Comparison of ENCODE assay signal across 12 cellular contexts in the genomic region with DNA sequence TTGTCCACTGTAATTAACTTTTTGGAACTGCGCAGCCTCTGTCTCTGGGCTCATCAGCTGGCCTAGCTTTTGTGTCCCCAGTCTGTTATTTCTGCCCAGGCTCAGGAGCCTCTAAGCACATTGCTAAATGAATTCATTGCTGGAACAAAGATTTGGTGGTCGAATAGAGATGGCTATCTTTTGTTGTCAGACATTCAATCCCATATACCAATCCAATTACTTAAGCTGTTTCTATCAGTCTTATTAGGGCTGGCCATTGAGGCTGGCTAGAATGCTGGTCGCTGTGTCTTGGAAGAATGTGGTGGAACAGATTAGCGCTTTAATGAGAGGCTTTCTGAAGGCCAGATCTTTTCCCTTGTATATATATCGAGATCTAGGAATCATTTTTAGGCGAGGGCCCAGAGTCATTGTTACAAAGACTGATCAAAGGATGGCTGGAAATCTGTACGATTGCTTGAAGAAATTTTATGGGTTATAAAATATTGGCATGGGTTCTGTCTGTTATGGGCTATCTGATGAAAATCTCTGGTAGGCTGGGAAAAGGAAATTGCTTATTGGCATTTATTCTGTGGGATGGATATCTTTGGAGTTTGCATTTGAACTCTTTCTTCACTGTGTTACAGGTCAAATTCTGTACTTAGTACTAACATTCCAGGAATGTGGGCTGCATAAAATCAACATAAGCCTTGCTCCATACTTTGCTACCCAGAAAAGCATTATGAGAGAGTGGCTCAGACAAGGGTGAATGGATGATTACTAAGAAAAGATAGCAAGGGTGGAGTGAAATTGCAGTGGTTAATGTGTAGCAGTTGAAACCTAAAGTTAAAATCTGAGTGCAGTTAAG. TPM values are rescaled to one million over a fixed set of nuclear protein-coding genes. Genes with fewer than 3 reads are reported as not detected.
DNase-seq lines count a peak whose midpoint lies in the region; ATAC-seq and TF ChIP-seq lines count a peak whose summit lies in the region.
"Had no signal": no experiment of that assay in that cellular context is flagged by ENCODE, and none has a peak within 500 bp of the region (broad histone marks: within the 10 kb centered on the region; RNA-seq: fewer than 3 reads in every experiment).

No MANE protein-coding gene starts in this region.

- DNase-seq in EL (peak; percentile 80), fibroblast of pulmonary artery (ENCODE audit: low read depth) (peak; percentile 75), osteocyte (ENCODE audit: extremely low spot score, unreplicated experiment) (no peak), MM.1S (no peak)
- DNase-seq in activated CD8-positive, alpha-beta T cell treated with anti-CD3 and anti-CD28 coated beads for 36 hours: no peak
- DNase-seq in activated T-cell treated with anti-CD3 and anti-CD28 coated beads, Interleukin-2, amount 50 U/mL, for 24 hours: no peak
- no peak for DNase-seq in naive thymus-derived CD8-positive, alpha-beta T cell
- DNase-seq: COR-L47; NCI-H2107; Peyer's patch; stimulated activated naive CD8-positive, alpha-beta T cell treated with anti-CD3 and anti-CD28 coated beads, Interleukin-15, Interleukin-2, amounts not matched to agents 100 U/mL and 50 U/mL, for 24 hours had no signal

- intact Hi-C loops in activated CD8-positive, alpha-beta T cell treated with anti-CD3 and anti-CD28 coated beads for 36 hours (cut with micrococcal nuclease): no loop called here

- H3K4me3 ChIP-seq in fibroblast of pulmonary artery (replicated peaks; ENCODE audit: low read depth, low read length) (no peak overlapping the region), MM.1S (ENCODE audit: low read length) (no peak overlapping the region)
- H3K4me3 ChIP-seq: Peyer's patch had no signal

- no peak overlapping the region for H2AFZ ChIP-seq in MM.1S (ENCODE audit: low read length)

- CTCF ChIA-PET in activated CD8-positive, alpha-beta T cell treated with anti-CD3 and anti-CD28 coated beads for 36 hours (lab: Charles Lee): interaction anchor here (1.2 kb wide), 1 partner anchor 12 kb away, joined by 3 read pairs; no protein-coding TSS in a partner anchor

- H3F3A ChIP-seq in MM.1S (ENCODE audit: insufficient read depth, low read length): no peaks in the 10 kb centered on the region

- no peaks in the 10 kb centered on the region for H4K20me1 ChIP-seq in MM.1S (ENCODE audit: insufficient read depth, low read length)

- ATAC-seq in SK-N-SH treated with all-trans-retinoic acid at 6 μM for 48 hours: peak; percentile 63
- no peak for ATAC-seq in activated CD8-positive, alpha-beta T cell treated with anti-CD3 and anti-CD28 coated beads for 36 hours
- ATAC-seq in naive thymus-derived CD8-positive, alpha-beta T cell: no peak
- ATAC-seq: stimulated activated naive CD8-positive, alpha-beta T cell treated with anti-CD3 and anti-CD28 coated beads, Interleukin-15, Interleukin-2, amounts not matched to agents 100 U/mL and 50 U/mL, for 24 hours had no signal

- H3K9me2 ChIP-seq in MM.1S (replicated peaks; ENCODE audit: insufficient read depth, low read length): no peaks in the 10 kb centered on the region

- H3K4me1 Mint-ChIP-seq in osteocyte (ENCODE audit: unreplicated experiment): peaks cover 41% of the 10 kb centered on the region
- no peaks in the 10 kb centered on the region for H3K4me1 Mint-ChIP-seq in activated CD8-positive, alpha-beta T cell treated with anti-CD3 and anti-CD28 coated beads for 36 hours (ENCODE audit: low read depth)
- H3K4me1 Mint-ChIP-seq in activated T-cell treated with anti-CD3 and anti-CD28 coated beads, Interleukin-2, amount 50 U/mL, for 24 hours (ENCODE audit: low read depth): no peaks in the 10 kb centered on the region
- H3K4me1 Mint-ChIP-seq in naive thymus-derived CD8-positive, alpha-beta T cell: no peaks in the 10 kb centered on the region

- no peaks in the 10 kb centered on the region for H3K27me3 ChIP-seq in MM.1S (replicated peaks; ENCODE audit: insufficient read depth, low read length)
- H3K27me3 ChIP-seq: Peyer's patch had no signal

- TF ChIP-seq CTCF in fibroblast of pulmonary artery (IDR thresholded peaks at IDR 0.05; ENCODE audit: low read length, missing control alignments): no peak
- TF ChIP-seq CTCF in osteocyte (IDR thresholded peaks at IDR 0.05): no peak
- no peak for TF ChIP-seq CTCF in activated CD8-positive, alpha-beta T cell treated with anti-CD3 and anti-CD28 coated beads for 36 hours (IDR thresholded peaks at IDR 0.05)
- no peak for TF ChIP-seq CTCF in MM.1S (IDR thresholded peaks at IDR 0.05; ENCODE audit: low read length)

- POLR2A ChIA-PET in activated CD8-positive, alpha-beta T cell treated with anti-CD3 and anti-CD28 coated beads for 36 hours (lab: Charles Lee): no interaction called here
- POLR2A ChIA-PET in naive thymus-derived CD8-positive, alpha-beta T cell (lab: Charles Lee): no interaction called here

- no peaks in the 10 kb centered on the region for H3K27me3 Mint-ChIP-seq in osteocyte (ENCODE audit: unreplicated experiment)
- H3K27me3 Mint-ChIP-seq in activated CD8-positive, alpha-beta T cell treated with anti-CD3 and anti-CD28 coated beads for 36 hours: peaks cover 9% of the 10 kb centered on the region
- peaks cover 12% of the 10 kb centered on the region for H3K27me3 Mint-ChIP-seq in activated T-cell treated with anti-CD3 and anti-CD28 coated beads, Interleukin-2, amount 50 U/mL, for 24 hours
- H3K27me3 Mint-ChIP-seq in naive thymus-derived CD8-positive, alpha-beta T cell: peaks cover 4 to 27% (median 11%) of the 10 kb centered on the region in 5 donors

- H3K79me2 ChIP-seq in MM.1S (ENCODE audit: low read length): no peaks in the 10 kb centered on the region

- no peak overlapping the region for H3K9ac ChIP-seq in MM.1S (ENCODE audit: low read length)

- H3K4me1 ChIP-seq in MM.1S (ENCODE audit: low read length): no peaks in the 10 kb centered on the region

- no peaks in the 10 kb centered on the region for H3K36me3 ChIP-seq in MM.1S (replicated peaks; ENCODE audit: insufficient read depth, low read length)
- H3K36me3 ChIP-seq: Peyer's patch had no signal

- no peak overlapping the region for H3K4me2 ChIP-seq in MM.1S (ENCODE audit: low read depth, low read length)

- no peaks in the 10 kb centered on the region for H3K36me3 Mint-ChIP-seq in osteocyte (ENCODE audit: unreplicated experiment)
- H3K36me3 Mint-ChIP-seq in activated CD8-positive, alpha-beta T cell treated with anti-CD3 and anti-CD28 coated beads for 36 hours (ENCODE audit: low read depth): no peaks in the 10 kb centered on the region
- H3K36me3 Mint-ChIP-seq in activated T-cell treated with anti-CD3 and anti-CD28 coated beads, Interleukin-2, amount 50 U/mL, for 24 hours (ENCODE audit: low read depth): no peaks in the 10 kb centered on the region
- no peaks in the 10 kb centered on the region for H3K36me3 Mint-ChIP-seq in naive thymus-derived CD8-positive, alpha-beta T cell

- no peak overlapping the region for H3K27ac ChIP-seq in MM.1S (ENCODE audit: low read length)

- peak overlapping the region; percentile 54 for H3K27ac Mint-ChIP-seq in osteocyte (ENCODE audit: unreplicated experiment)
- H3K27ac Mint-ChIP-seq in activated CD8-positive, alpha-beta T cell treated with anti-CD3 and anti-CD28 coated beads for 36 hours: no peak overlapping the region
- H3K27ac Mint-ChIP-seq in activated T-cell treated with anti-CD3 and anti-CD28 coated beads, Interleukin-2, amount 50 U/mL, for 24 hours: no peak overlapping the region
- H3K27ac Mint-ChIP-seq in naive thymus-derived CD8-positive, alpha-beta T cell: no peak overlapping the region

- H3K4me3 Mint-ChIP-seq in osteocyte (ENCODE audit: unreplicated experiment): no peak overlapping the region
- no peak overlapping the region for H3K4me3 Mint-ChIP-seq in activated CD8-positive, alpha-beta T cell treated with anti-CD3 and anti-CD28 coated beads for 36 hours
- no peak overlapping the region for H3K4me3 Mint-ChIP-seq in activated T-cell treated with anti-CD3 and anti-CD28 coated beads, Interleukin-2, amount 50 U/mL, for 24 hours
- H3K4me3 Mint-ChIP-seq in naive thymus-derived CD8-positive, alpha-beta T cell: no peak overlapping the region

- peaks cover 5% of the 10 kb centered on the region for H3K9me3 Mint-ChIP-seq in osteocyte (ENCODE audit: unreplicated experiment)
- peaks cover 2% of the 10 kb centered on the region for H3K9me3 Mint-ChIP-seq in activated CD8-positive, alpha-beta T cell treated with anti-CD3 and anti-CD28 coated beads for 36 hours
- no peaks in the 10 kb centered on the region for H3K9me3 Mint-ChIP-seq in activated T-cell treated with anti-CD3 and anti-CD28 coated beads, Interleukin-2, amount 50 U/mL, for 24 hours
- H3K9me3 Mint-ChIP-seq in naive thymus-derived CD8-positive, alpha-beta T cell: peaks cover 0 to 9% (median 0%) of the 10 kb centered on the region in 9 donors

- no peaks in the 10 kb centered on the region for H3K9me3 ChIP-seq in MM.1S (replicated peaks; ENCODE audit: insufficient read depth, low read length)
- H3K9me3 ChIP-seq: Peyer's patch had no signal

TF ChIP-seq in SK-N-SH treated with all-trans-retinoic acid at 6 μM for 48 hours, 23 proteins besides CTCF, POLR2A, EP300 and RAD21:
- TF ChIP-seq ISL1 (CRISPR knock-in tag; IDR thresholded peaks at IDR 0.05) (0 out of 2 replicates have a peak, but pooled peaks have one; percentile 12), ZFP30 (CRISPR knock-in tag; IDR thresholded peaks at IDR 0.05) (no peak)
- TF ChIP-seq, protein P1, sequence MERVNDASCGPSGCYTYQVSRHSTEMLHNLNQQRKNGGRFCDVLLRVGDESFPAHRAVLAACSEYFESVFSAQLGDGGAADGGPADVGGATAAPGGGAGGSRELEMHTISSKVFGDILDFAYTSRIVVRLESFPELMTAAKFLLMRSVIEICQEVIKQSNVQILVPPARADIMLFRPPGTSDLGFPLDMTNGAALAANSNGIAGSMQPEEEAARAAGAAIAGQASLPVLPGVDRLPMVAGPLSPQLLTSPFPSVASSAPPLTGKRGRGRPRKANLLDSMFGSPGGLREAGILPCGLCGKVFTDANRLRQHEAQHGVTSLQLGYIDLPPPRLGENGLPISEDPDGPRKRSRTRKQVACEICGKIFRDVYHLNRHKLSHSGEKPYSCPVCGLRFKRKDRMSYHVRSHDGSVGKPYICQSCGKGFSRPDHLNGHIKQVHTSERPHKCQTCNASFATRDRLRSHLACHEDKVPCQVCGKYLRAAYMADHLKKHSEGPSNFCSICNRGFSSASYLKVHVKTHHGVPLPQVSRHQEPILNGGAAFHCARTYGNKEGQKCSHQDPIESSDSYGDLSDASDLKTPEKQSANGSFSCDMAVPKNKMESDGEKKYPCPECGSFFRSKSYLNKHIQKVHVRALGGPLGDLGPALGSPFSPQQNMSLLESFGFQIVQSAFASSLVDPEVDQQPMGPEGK (CRISPR knock-in tag; IDR thresholded peaks at IDR 0.05; ENCODE audit: borderline replicate concordance): no peak
TF ChIP-seq in SK-N-SH treated with all-trans-retinoic acid at 6 μM for 48 hours: peak in this region for 1.

RNA-seq across cellular contexts. Expression of a gene that starts 34.8 kb away (rescaled TPM):
- total RNA-seq in osteocyte: 246 and 254 TPM in 2 replicates
- under 1 TPM; 0.41 to 0.58 TPM for total RNA-seq in activated CD8-positive, alpha-beta T cell treated with anti-CD3 and anti-CD28 coated beads for 36 hours
- total RNA-seq in naive thymus-derived CD8-positive, alpha-beta T cell: under 1 TPM in 1 of 2 experiments, not detected in 1; 0.18 TPM
- under 1 TPM in 2 of 3 donors, not detected in 1; 0.05 to 0.06 TPM for polyA plus RNA-seq in naive thymus-derived CD8-positive, alpha-beta T cell

Comparison
In these comparisons a context has a peak if more than half of its experiments do, and no peak if none do; other contexts are left out.
1. DNase-seq: peak in EL (single experiment) and fibroblast of pulmonary artery (single experiment); none in osteocyte (single experiment), activated CD8-positive, alpha-beta T cell treated with anti-CD3 and anti-CD28 coated beads for 36 hours (single experiment), activated T-cell treated with anti-CD3 and anti-CD28 coated beads, Interleukin-2, amount 50 U/mL, for 24 hours (single experiment), naive thymus-derived CD8-positive, alpha-beta T cell (0 of 10) and MM.1S (single experiment).
2. RNA of a gene that starts 34.8 kb away (total RNA-seq): 246 to 254 TPM in osteocyte; 0.41 to 0.58 TPM in activated CD8-positive, alpha-beta T cell treated with anti-CD3 and anti-CD28 coated beads for 36 hours and 0.18 TPM in naive thymus-derived CD8-positive, alpha-beta T cell; every median in the first group is over 100 times any median in the second.